Comparison of ENCODE assay signal across 27 cellular contexts in genomic region chr1:210677533-210677932, GRCh38.
A peak's percentile ranks its signal among the peaks of the same experiment; 100 is the strongest.
DNase-seq lines count a peak whose midpoint lies in the region; ATAC-seq and TF ChIP-seq lines count a peak whose summit lies in the region.
"Had no signal": no experiment of that assay in that cellular context is flagged by ENCODE, and none has a peak within 500 bp of the region (broad histone marks: within the 10 kb centered on the region; RNA-seq: fewer than 3 reads in every experiment).

No MANE protein-coding gene starts in this region.

- H3K27me3 Mint-ChIP-seq in activated naive CD8-positive, alpha-beta T cell treated with anti-CD3 and anti-CD28 coated beads for 36 hours: no peaks in the 10 kb centered on the region
- H3K27me3 Mint-ChIP-seq: activated B cell treated with CpG ODN at 0.5 μM for 24 hours; activated CD8-positive, alpha-beta memory T cell treated with anti-CD3 and anti-CD28 coated beads, Interleukin-2, amount 10 ng/mL, durations not matched to agents 7 days and 5 days; effector memory CD8-positive, alpha-beta T cell; stimulated activated memory B cell treated with anti-CD40 and anti-IgM and Interleukin-4, amounts not matched to agents 10 μg/mL and 1 μg/mL and 100 μg/mL, for 72 hours; type B pancreatic cell had no signal

- H3K4me3 Mint-ChIP-seq in activated naive CD8-positive, alpha-beta T cell treated with anti-CD3 and anti-CD28 coated beads for 36 hours: no peak overlapping the region
- H3K4me3 Mint-ChIP-seq: activated B cell treated with CpG ODN at 0.5 μM for 24 hours; activated CD8-positive, alpha-beta memory T cell treated with anti-CD3 and anti-CD28 coated beads, Interleukin-2, amount 10 ng/mL, durations not matched to agents 7 days and 5 days; activated T-cell treated with anti-CD3 and anti-CD28 coated beads, Interleukin-2, amount 50 U/mL, for 72 hours; effector memory CD8-positive, alpha-beta T cell; H9; immature natural killer cell; nephron; stimulated activated memory B cell treated with anti-CD40 and anti-IgM and Interleukin-4, amounts not matched to agents 10 μg/mL and 1 μg/mL and 100 μg/mL, for 72 hours; type B pancreatic cell had no signal

- H3K4me1 ChIP-seq in osteoblast (ENCODE audit: insufficient read depth, low read length): no peaks in the 10 kb centered on the region

- H3K4me1 Mint-ChIP-seq in activated naive CD8-positive, alpha-beta T cell treated with anti-CD3 and anti-CD28 coated beads for 36 hours: no peaks in the 10 kb centered on the region
- H3K4me1 Mint-ChIP-seq: activated B cell treated with CpG ODN at 0.5 μM for 24 hours; H9; immature natural killer cell; nephron; stimulated activated memory B cell treated with anti-CD40 and anti-IgM and Interleukin-4, amounts not matched to agents 10 μg/mL and 1 μg/mL and 100 μg/mL, for 72 hours had no signal

- H4K20me1 ChIP-seq in osteoblast (ENCODE audit: insufficient read depth, low read length): no peaks in the 10 kb centered on the region

- no peaks in the 10 kb centered on the region for H3K9me3 ChIP-seq in osteoblast (ENCODE audit: low read depth, low read length)
- H3K9me3 ChIP-seq: MG63 had no signal

- H3K9me3 Mint-ChIP-seq in activated naive CD8-positive, alpha-beta T cell treated with anti-CD3 and anti-CD28 coated beads for 36 hours: no peaks in the 10 kb centered on the region
- H3K9me3 Mint-ChIP-seq: activated B cell treated with CpG ODN at 0.5 μM for 24 hours; activated T-cell treated with anti-CD3 and anti-CD28 coated beads, Interleukin-2, amount 50 U/mL, for 72 hours; effector memory CD8-positive, alpha-beta T cell; H9; immature natural killer cell; nephron; stimulated activated memory B cell treated with anti-CD40 and anti-IgM and Interleukin-4, amounts not matched to agents 10 μg/mL and 1 μg/mL and 100 μg/mL, for 72 hours; type B pancreatic cell had no signal

- no peaks in the 10 kb centered on the region for H3K79me2 ChIP-seq in osteoblast (ENCODE audit: insufficient read depth, low read length)

- H3K36me3 ChIP-seq in osteoblast (ENCODE audit: insufficient read depth, low read length): peaks cover 3% of the 10 kb centered on the region
- H3K36me3 ChIP-seq: MG63 had no signal

- no peaks in the 10 kb centered on the region for H3K27me3 ChIP-seq in osteoblast (ENCODE audit: insufficient read depth, low read length)
- H3K27me3 ChIP-seq: MG63 had no signal

- no peak overlapping the region for H3K4me2 ChIP-seq in osteoblast (ENCODE audit: insufficient read depth, low read length)
- H3K4me2 ChIP-seq: KMS-11 had no signal

- H2AFZ ChIP-seq in osteoblast (ENCODE audit: low read length): no peak overlapping the region

- H3K36me3 Mint-ChIP-seq in activated naive CD8-positive, alpha-beta T cell treated with anti-CD3 and anti-CD28 coated beads for 36 hours: no peaks in the 10 kb centered on the region
- H3K36me3 Mint-ChIP-seq: activated CD8-positive, alpha-beta memory T cell treated with anti-CD3 and anti-CD28 coated beads, Interleukin-2, amount 10 ng/mL, durations not matched to agents 7 days and 5 days; immature natural killer cell had no signal

- no peak for TF ChIP-seq CTCF in osteoblast (IDR thresholded peaks at IDR 0.05; ENCODE audit: extremely low read depth, low read depth, low read length)

- no peak overlapping the region for H3K27ac ChIP-seq in osteoblast (ENCODE audit: low read depth, low read length)
- H3K27ac ChIP-seq: 22Rv1, KMS-11, SK-N-MC had no signal

- peak; percentile 10 for DNase-seq in NCI-H2029 (lab: John Stamatoyannopoulos, UW)
- no peak for DNase-seq in NCI-H2029 treated with DMSO at 0.1 percent for 48 hours (lab: John Stamatoyannopoulos, UW)
- peak; percentile 26 for DNase-seq in osteoblast (ENCODE audit: insufficient read length, low spot score, missing footprints)
- no peak for DNase-seq in activated CD4-positive, alpha-beta T cell treated with anti-CD3 and anti-CD28 coated beads for 4 hours
- no peak for DNase-seq in activated naive CD8-positive, alpha-beta T cell treated with anti-CD3 and anti-CD28 coated beads for 36 hours
- DNase-seq in amygdala (lab: John Stamatoyannopoulos, UW): no peak
- DNase-seq: activated B cell treated with CpG ODN at 0.5 μM for 24 hours; activated CD8-positive, alpha-beta memory T cell treated with anti-CD3 and anti-CD28 coated beads, Interleukin-2, amount 10 ng/mL, durations not matched to agents 7 days and 5 days; activated naive CD4-positive, alpha-beta T cell treated with Interleukin-2 at 50 U/mL for 16 hours; activated T-cell treated with anti-CD3 and anti-CD28 coated beads, Interleukin-2, amount 50 U/mL, for 72 hours; central memory CD4-positive, alpha-beta T cell; effector memory CD8-positive, alpha-beta T cell; H9; immature natural killer cell; MG63; NCI-H1105 treated with DMSO at 0.1 percent for 48 hours; NCI-H187 treated with DMSO at 0.1 percent for 48 hours; NCI-H524; T-helper 1 cell had no signal

- H3K4me3 ChIP-seq in osteoblast (ENCODE audit: insufficient read depth, low read length): no peak overlapping the region
- H3K4me3 ChIP-seq: MG63, SK-N-MC had no signal

- H3K27ac Mint-ChIP-seq in activated naive CD8-positive, alpha-beta T cell treated with anti-CD3 and anti-CD28 coated beads for 36 hours: no peak overlapping the region
- H3K27ac Mint-ChIP-seq: activated B cell treated with CpG ODN at 0.5 μM for 24 hours; activated CD8-positive, alpha-beta memory T cell treated with anti-CD3 and anti-CD28 coated beads, Interleukin-2, amount 10 ng/mL, durations not matched to agents 7 days and 5 days; activated T-cell treated with anti-CD3 and anti-CD28 coated beads, Interleukin-2, amount 50 U/mL, for 72 hours; effector memory CD8-positive, alpha-beta T cell; H9; immature natural killer cell; nephron; stimulated activated memory B cell treated with anti-CD40 and anti-IgM and Interleukin-4, amounts not matched to agents 10 μg/mL and 1 μg/mL and 100 μg/mL, for 72 hours; type B pancreatic cell had no signal

- ATAC-seq in GM19467 (IDR thresholded peaks at IDR 0.05; ENCODE audit: unreplicated experiment) (peak; percentile 48), HG03175 (IDR thresholded peaks at IDR 0.05; ENCODE audit: unreplicated experiment) (peak; percentile 68)
- ATAC-seq: activated CD8-positive, alpha-beta memory T cell treated with anti-CD3 and anti-CD28 coated beads, Interleukin-2, amount 10 ng/mL, durations not matched to agents 7 days and 5 days; activated T-cell treated with anti-CD3 and anti-CD28 coated beads, Interleukin-2, amount 50 U/mL, for 72 hours; effector memory CD8-positive, alpha-beta T cell; stimulated activated memory B cell treated with anti-CD40 and anti-IgM and Interleukin-4, amounts not matched to agents 10 μg/mL and 1 μg/mL and 100 μg/mL, for 72 hours had no signal

Comparison
In these comparisons a context has a peak if more than half of its experiments do, and no peak if none do; other contexts are left out.
1. DNase-seq: peak in NCI-H2029 (single experiment) and osteoblast (single experiment); none in NCI-H2029 treated with DMSO at 0.1 percent for 48 hours (single experiment), activated CD4-positive, alpha-beta T cell treated with anti-CD3 and anti-CD28 coated beads for 4 hours (0 of 2), activated naive CD8-positive, alpha-beta T cell treated with anti-CD3 and anti-CD28 coated beads for 36 hours (single experiment) and amygdala (0 of 56).